8 cellular contexts compared by ENCODE assay signal in the genomic region with DNA sequence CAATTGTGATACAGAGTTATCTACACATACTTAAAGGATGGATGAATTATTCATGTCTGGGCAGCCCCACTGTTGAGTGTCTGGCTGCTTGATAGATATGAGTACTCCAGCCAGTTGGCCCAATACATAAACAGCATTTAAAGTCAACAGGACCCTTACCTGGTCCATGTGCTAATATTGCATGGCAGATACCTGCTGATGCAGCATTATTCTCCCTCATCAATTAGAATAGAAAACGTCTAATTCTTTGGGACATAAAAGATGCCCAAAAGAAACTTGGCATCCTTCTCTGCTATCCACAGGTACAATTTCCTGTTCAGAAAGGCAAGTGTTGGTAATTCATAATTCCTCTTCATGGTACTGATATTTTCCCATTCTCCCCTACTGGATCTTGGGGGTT.
"Had no signal": no experiment of that assay in that cellular context is flagged by ENCODE, and none has a peak within 500 bp of the region (broad histone marks: within the 10 kb centered on the region; RNA-seq: fewer than 3 reads in every experiment).

No MANE protein-coding gene starts in this region.

- H3K4me2 ChIP-seq: KMS-11 had no signal

- H2AFZ ChIP-seq: GM23248 had no signal

- H3K9me3 Mint-ChIP-seq: H9 had no signal

- H3K4me1 Mint-ChIP-seq: H9 had no signal

- H3K9ac ChIP-seq: GM23248, KMS-11 had no signal

- FAIRE-seq: HTR-8/SVneo had no signal

- H3K4me3 Mint-ChIP-seq: H9 had no signal

- H3K27ac Mint-ChIP-seq: H9 had no signal

- DNase-seq: GM23248, GOT3, H9, HCEC 1CT, Karpas-422, KBM-7 had no signal

- H3K27ac ChIP-seq: GM23248, KMS-11 had no signal

- H3K4me3 ChIP-seq: GM23248 had no signal
